Comparison of ENCODE assay signal across 23 cellular contexts in the genomic region with DNA sequence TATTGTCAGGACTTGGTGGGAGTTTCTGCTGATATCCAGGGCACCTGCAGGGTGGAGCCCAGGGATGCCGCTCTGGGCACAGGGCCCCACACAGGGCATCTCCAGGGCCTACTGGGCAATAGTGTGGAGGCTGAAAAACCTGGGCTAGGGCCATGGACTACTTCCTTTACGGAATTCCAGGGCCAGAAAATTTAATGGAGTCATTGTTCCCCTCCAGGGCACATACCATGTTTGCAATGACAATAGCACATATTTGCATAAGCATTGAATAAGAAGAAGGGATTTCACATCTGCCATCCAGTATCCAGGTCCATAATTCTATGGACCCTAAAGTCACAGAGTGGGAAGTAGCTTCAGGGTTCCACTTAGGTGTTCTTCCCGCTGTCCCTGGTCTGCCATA.
DNase-seq lines count a peak whose midpoint lies in the region; ATAC-seq, FAIRE-seq and TF ChIP-seq lines count a peak whose summit lies in the region.
"Had no signal": no experiment of that assay in that cellular context is flagged by ENCODE, and none has a peak within 500 bp of the region (broad histone marks: within the 10 kb centered on the region; RNA-seq: fewer than 3 reads in every experiment).

No MANE protein-coding gene starts in this region.

- H3K14ac ChIP-seq in H1 (ENCODE audit: insufficient read length) = no peak overlapping the region

- H3K4me3 Mint-ChIP-seq in GM23338 = no peak overlapping the region
- no peak overlapping the region for H3K4me3 Mint-ChIP-seq in progenitor cell of endocrine pancreas (ENCODE audit: low read depth)
- H3K4me3 Mint-ChIP-seq: CD14-positive monocyte; CD4-positive, alpha-beta memory T cell; HFFc6 had no signal

- H3K27ac Mint-ChIP-seq in GM23338 (peak overlapping the region; percentile 90), progenitor cell of endocrine pancreas (no peak overlapping the region)
- H3K27ac Mint-ChIP-seq: CD14-positive monocyte, HFFc6 had no signal

- TF ChIP-seq RAD21 in H1 (IDR thresholded peaks at IDR 0.05 in 1 of 2, conservative IDR thresholded peaks at IDR 0.05 in 1 of 2; ENCODE audit: low read depth in 2 of 2, low read length in 2 of 2) = no peak

- peaks cover 8% of the 10 kb centered on the region for H3K27me3 Mint-ChIP-seq in GM23338 (ENCODE audit: insufficient read depth, low read depth, poor library complexity)
- no peaks in the 10 kb centered on the region for H3K27me3 Mint-ChIP-seq in progenitor cell of endocrine pancreas
- H3K27me3 Mint-ChIP-seq: CD4-positive, alpha-beta memory T cell had no signal

- H3K79me2 ChIP-seq in GM23338 (replicated peaks; ENCODE audit: insufficient read depth) = no peaks in the 10 kb centered on the region
- H3K79me2 ChIP-seq in H1 (ENCODE audit: control insufficient read depth in 1 of 2, insufficient read depth in 2 of 2, low read length in 2 of 2) = no peaks in the 10 kb centered on the region

- H2BK12ac ChIP-seq in H1 (ENCODE audit: low read depth, low read length) = no peak overlapping the region

- H2BK20ac ChIP-seq in H1 (ENCODE audit: low read length) = no peak overlapping the region

- peaks cover 18% of the 10 kb centered on the region for H3K4me1 Mint-ChIP-seq in GM23338
- H3K4me1 Mint-ChIP-seq in progenitor cell of endocrine pancreas (ENCODE audit: low read depth) = no peaks in the 10 kb centered on the region

- ATAC-seq in GM23338 (peak; percentile 68), GM21515 (IDR thresholded peaks at IDR 0.05; ENCODE audit: unreplicated experiment) (no peak)
- ATAC-seq: HCT116 had no signal

- H4K5ac ChIP-seq in H1 (ENCODE audit: insufficient read length, low read depth, low read length) = no peak overlapping the region

- no peak overlapping the region for H2BK15ac ChIP-seq in H1 (ENCODE audit: low read length)

- H3K36me3 Mint-ChIP-seq in GM23338 (ENCODE audit: low read depth) (peaks cover 16% of the 10 kb centered on the region; the same call in 2 of the 3 replicates), progenitor cell of endocrine pancreas (ENCODE audit: insufficient read depth) (no peaks in the 10 kb centered on the region)
- H3K36me3 Mint-ChIP-seq: CD14-positive monocyte; CD4-positive, alpha-beta memory T cell had no signal

- FAIRE-seq in H1 (lab: Jason Lieb, UNC) = peak; percentile 24
- FAIRE-seq: G401.6, GM12891 had no signal

- no peak overlapping the region for H2AK5ac ChIP-seq in H1 (ENCODE audit: low read depth, low read length)

- peak overlapping the region; percentile 66; the same call in 1 of the 2 replicates for H2BK5ac ChIP-seq in H1 (ENCODE audit: low read depth, low read length)

- H3K9me3 ChIP-seq in HUES6 (ENCODE audit: control insufficient read depth, insufficient read depth, low read depth, low read length) (no peaks in the 10 kb centered on the region), H1 (ENCODE audit: insufficient read depth in 2 of 2, low read depth in 1 of 2, low read length in 1 of 2) (no peaks in the 10 kb centered on the region)
- H3K9me3 ChIP-seq: BLaER1 had no signal

- WGBS in H1 (ENCODE audit: extremely low coverage in 1 of 2, insufficient coverage in 1 of 2, insufficient read length in 1 of 2, insufficient replicate concordance in 2 of 2, low coverage in 1 of 2, low lambda C conversion rate in 2 of 2, missing lambda C conversion rate in 1 of 2), 2 experiments = 85% methylated on average over 3 of the region's 3 CpGs; no CpG with 5 or more reads in 1 of the 2 experiments

- no peaks in the 10 kb centered on the region; the same call in 2 of the 3 replicates for H3K9me3 Mint-ChIP-seq in GM23338
- H3K9me3 Mint-ChIP-seq in progenitor cell of endocrine pancreas (ENCODE audit: low read depth) = no peaks in the 10 kb centered on the region

- H3K9ac ChIP-seq in HUES6 (ENCODE audit: low read length) = no peak overlapping the region
- no peak overlapping the region for H3K9ac ChIP-seq in H1 (replicated peaks in 1 of 4; ENCODE audit: extremely low read depth in 1 of 4, low read depth in 3 of 4, low read length in 3 of 4)
- H3K9ac ChIP-seq: BLaER1 had no signal

- H2AFZ ChIP-seq in GM23338 = no peak overlapping the region
- H2AFZ ChIP-seq in H1 (ENCODE audit: low read length) = no peak overlapping the region

- H4K8ac ChIP-seq in H1 (ENCODE audit: extremely low read depth, insufficient read depth, low read length) = no peak overlapping the region

- H3K18ac ChIP-seq in H1 (ENCODE audit: extremely low read depth, low read length) = no peak overlapping the region

- H3K9me2 ChIP-seq in GM23338 (ENCODE audit: insufficient read depth) = peaks cover 21% of the 10 kb centered on the region

- TF ChIP-seq CTCF in GM23338 (conservative IDR thresholded peaks at IDR 0.05; ENCODE audit: low read depth in 2 of 2) (no peak), H1 (IDR thresholded peaks at IDR 0.05; ENCODE audit: control extremely low read depth in 1 of 3, insufficient read depth in 1 of 3, low read depth in 1 of 3, low read length in 3 of 3) (no peak), progenitor cell of endocrine pancreas (IDR thresholded peaks at IDR 0.05; ENCODE audit: unreplicated experiment) (no peak)

- CTCF ChIA-PET in H1 (lab: Charles Lee; ENCODE audit: partially characterized antibody) = interaction anchor here (0.8 kb wide), 1 partner anchor 64 kb away, joined by 3 read pairs; no protein-coding TSS in a partner anchor

- no peaks in the 10 kb centered on the region for H3K36me3 ChIP-seq in GM23338 (ENCODE audit: insufficient read depth)
- no peaks in the 10 kb centered on the region for H3K36me3 ChIP-seq in HUES6 (ENCODE audit: control insufficient read depth, insufficient read depth, low read length)
- no peaks in the 10 kb centered on the region for H3K36me3 ChIP-seq in H1 (ENCODE audit: control insufficient read depth in 2 of 4, insufficient read depth in 4 of 4, low read length in 3 of 4)
- H3K36me3 ChIP-seq: BLaER1 had no signal

- H3K23me2 ChIP-seq in H1 (ENCODE audit: low read depth, low read length) = peaks cover 3% of the 10 kb centered on the region; the same call in 1 of the 2 replicates

- no peaks in the 10 kb centered on the region for H3K79me1 ChIP-seq in H1 (ENCODE audit: low read depth, low read length)

- peak overlapping the region; percentile 30 for H4K91ac ChIP-seq in H1 (replicated peaks; ENCODE audit: insufficient read length, low read length)

- H4K20me1 ChIP-seq in GM23338 (replicated peaks; ENCODE audit: insufficient read depth) (no peaks in the 10 kb centered on the region), H1 (replicated peaks in 1 of 2; ENCODE audit: control insufficient read depth in 1 of 2, insufficient read depth in 2 of 2, low read length in 2 of 2) (peaks cover 0 to 5% of the 10 kb centered on the region in 2 experiments)
- H4K20me1 ChIP-seq: BLaER1 had no signal

- no peak overlapping the region for H3K4ac ChIP-seq in H1 (replicated peaks; ENCODE audit: insufficient read length, low read depth, low read length)

- DNase-seq in GM23338 (ENCODE audit: low spot score) (peak; percentile 63), H1 (ENCODE audit: low read depth in 1 of 2, low spot score in 2 of 2) (no peak), iPS DF 4.7 (ENCODE audit: extremely low read depth, low spot score) (peak; percentile 16), SIG-M5 treated with dmso at 0.1 percent for 504 hours (lab: John Stamatoyannopoulos, UW; ENCODE audit: unreplicated experiment) (no peak), progenitor cell of endocrine pancreas (ENCODE audit: low spot score, unreplicated experiment) (no peak), cerebellar cortex (ENCODE audit: low spot score) (no peak)
- DNase-seq: 8988T; Calu3; CD4-positive, alpha-beta memory T cell; DMS 273 treated with DMSO at 0.1 percent for 48 hours; DMS53; DND-41; EL; HFFc6; Kasumi-1; KG1 had no signal

- H3K4me3 ChIP-seq in GM23338 (no peak overlapping the region), HUES6 (ENCODE audit: low read depth, low read length) (no peak overlapping the region; the same call in 1 of the 2 replicates), H1 (ENCODE audit: extremely low read depth in 1 of 4, insufficient read depth in 2 of 4, low read depth in 3 of 4, low read length in 4 of 4) (no peak overlapping the region)
- H3K4me3 ChIP-seq: BLaER1 had no signal

- no peak overlapping the region for H3K56ac ChIP-seq in H1 (replicated peaks; ENCODE audit: insufficient read length, low read depth, low read length)

- H3K27me3 ChIP-seq in GM23338 (ENCODE audit: insufficient read depth) (no peaks in the 10 kb centered on the region), HUES6 (ENCODE audit: control insufficient read depth, insufficient read depth, low read length) (no peaks in the 10 kb centered on the region), H1 (replicated peaks in 1 of 4; ENCODE audit: control insufficient read depth in 3 of 4, extremely low read depth in 1 of 4, insufficient read depth in 3 of 4, low read length in 3 of 4) (no peaks in the 10 kb centered on the region)
- H3K27me3 ChIP-seq: BLaER1 had no signal

- TF ChIP-seq POLR2A in H1 (IDR thresholded peaks at IDR 0.05; ENCODE audit: control extremely low read depth in 1 of 2, low read depth in 2 of 2, low read length in 2 of 2) = no peak

- H2BK120ac ChIP-seq in H1 (replicated peaks; ENCODE audit: low read depth, low read length) = no peak overlapping the region

- 0 out of 2 replicates have a peak overlapping the region, but pooled peaks have one; percentile 25 for H3K4me2 ChIP-seq in GM23338
- no peak overlapping the region for H3K4me2 ChIP-seq in H1 (ENCODE audit: insufficient read depth in 1 of 2, low read depth in 2 of 2, low read length in 2 of 2)
- H3K4me2 ChIP-seq: BLaER1 had no signal

- H3K23ac ChIP-seq in H1 (ENCODE audit: insufficient read length) = no peak overlapping the region

- TF ChIP-seq EP300 in H1 (IDR thresholded peaks at IDR 0.05; ENCODE audit: borderline replicate concordance in 1 of 2, low read depth in 2 of 2, low read length in 2 of 2) = no peak

- H3K27ac ChIP-seq in GM23338 (ENCODE audit: low read depth) (0 out of 2 replicates have a peak overlapping the region, but pooled peaks have one; percentile 15), HUES6 (ENCODE audit: low read depth, low read length) (peak overlapping the region; percentile 77; the same call in 1 of the 2 replicates), H1 (ENCODE audit: low read depth, low read length) (no peak overlapping the region)
- H3K27ac ChIP-seq: BLaER1 had no signal

- no peaks in the 10 kb centered on the region for H3F3A ChIP-seq in GM23338 (replicated peaks; ENCODE audit: low read depth)

- peaks cover 11% of the 10 kb centered on the region for H3K4me1 ChIP-seq in GM23338 (ENCODE audit: insufficient read depth)
- H3K4me1 ChIP-seq in HUES6 (ENCODE audit: control insufficient read depth, insufficient read depth, low read length) = peaks cover 12% of the 10 kb centered on the region
- H3K4me1 ChIP-seq in H1 (replicated peaks in 1 of 4; ENCODE audit: control insufficient read depth in 3 of 4, insufficient read depth in 4 of 4, low read length in 3 of 4) = peaks cover 0 to 5% (median 2%) of the 10 kb centered on the region in 4 experiments; a peak in 4 of 7 replicates
- H3K4me1 ChIP-seq: BLaER1 had no signal

- POLR2A ChIA-PET in H1 (lab: Charles Lee; ENCODE audit: partially characterized antibody) = interaction anchor here (0.6 to 1.1 kb wide), 2 partner anchors 10 to 632 kb away, joined by 3 read pairs; no protein-coding TSS in a partner anchor

TF ChIP-seq in H1, 55 proteins besides CTCF, POLR2A, EP300 and RAD21 (continues in another document):
- no peak for TF ChIP-seq GABPA (IDR thresholded peaks at IDR 0.05; ENCODE audit: borderline replicate concordance, insufficient read depth, low read length)
- TF ChIP-seq SIN3A (conservative IDR thresholded peaks at IDR 0.05 in 1 of 2, IDR thresholded peaks at IDR 0.05 in 1 of 2; ENCODE audit: low read depth in 1 of 2, low read length in 2 of 2) = no peak

Comparison
In these comparisons a context has a peak if more than half of its experiments do, and no peak if none do; other contexts are left out.
1. DNase-seq: peak in GM23338 (single experiment) and iPS DF 4.7 (single experiment); none in H1 (0 of 2), SIG-M5 treated with dmso at 0.1 percent for 504 hours (single experiment), progenitor cell of endocrine pancreas (single experiment) and cerebellar cortex (single experiment).